Comparison of ENCODE assay signal across 9 cellular contexts in the genomic region with DNA sequence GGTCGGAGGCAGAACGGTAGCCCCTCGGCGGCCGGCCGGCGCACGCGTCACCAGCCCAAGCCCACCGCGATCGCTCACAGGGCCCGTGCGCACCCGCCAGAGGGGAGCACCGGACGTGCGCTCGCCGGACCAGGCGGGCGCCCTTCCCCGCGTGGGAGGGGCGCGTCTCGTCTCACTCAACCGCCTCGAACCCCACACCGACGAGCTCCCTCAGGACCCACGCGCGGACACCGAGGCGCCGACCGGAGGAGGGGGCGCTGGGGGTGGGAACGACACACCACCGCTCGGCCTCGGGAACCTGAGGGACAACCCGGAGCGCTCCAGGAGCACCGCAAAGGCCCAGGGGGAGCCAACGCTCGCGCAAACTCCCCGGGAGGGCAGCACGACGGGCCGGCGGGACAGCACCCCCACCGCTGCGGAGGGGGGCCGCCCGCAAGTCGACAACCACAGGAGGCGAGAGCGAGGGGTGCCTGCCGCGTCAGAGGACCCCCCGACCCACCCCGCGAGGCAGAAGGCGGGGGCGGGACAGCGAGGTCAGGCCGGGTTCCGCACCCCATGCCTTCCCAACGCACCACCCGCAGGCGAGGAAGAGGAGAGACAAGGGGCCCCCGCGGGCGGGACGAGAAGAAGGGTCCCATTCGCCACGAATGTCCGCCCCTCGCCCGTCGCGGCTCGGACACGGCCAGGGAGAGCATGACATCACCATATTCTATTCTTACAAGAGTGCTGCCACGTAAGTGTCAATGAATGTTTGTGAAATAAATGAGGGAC.
DNase-seq lines count a peak whose midpoint lies in the region; ATAC-seq, FAIRE-seq and TF ChIP-seq lines count a peak whose summit lies in the region.
"Had no signal": no experiment of that assay in that cellular context is flagged by ENCODE, and none has a peak within 500 bp of the region (broad histone marks: within the 10 kb centered on the region; RNA-seq: fewer than 3 reads in every experiment).

No MANE protein-coding gene starts in this region.

- DNase-seq in GM06990 (ENCODE audit: extremely low read depth, insufficient read length) (peak; percentile 22), retinal pigment epithelial cell (ENCODE audit: low read depth) (no peak), NCI-H345 (lab: John Stamatoyannopoulos, UW) (no peak), DMS79 treated with DMSO at 0.1 percent for 48 hours (lab: John Stamatoyannopoulos, UW) (no peak)
- DNase-seq in activated CD4-positive, alpha-beta T cell treated with anti-CD3 and anti-CD28 coated beads, Interleukin-2, amount 50 U/mL, for 48 hours, result peak; percentile 13 to 20
- no peak for DNase-seq in stimulated activated naive B cell treated with anti-CD40 and anti-IgM and Interleukin-4, amounts not matched to agents 10 μg/mL and 1 μg/mL and 100 μg/mL, for 72 hours
- DNase-seq: effector memory CD8-positive, alpha-beta T cell had no signal

- no peaks in the 10 kb centered on the region for H3K4me1 Mint-ChIP-seq in stimulated activated naive B cell treated with anti-CD40 and anti-IgM and Interleukin-4, amounts not matched to agents 10 μg/mL and 1 μg/mL and 100 μg/mL, for 72 hours

- H3K4me3 ChIP-seq in GM06990 (replicated peaks; ENCODE audit: low read depth, low read length), result no peak overlapping the region
- H3K4me3 ChIP-seq in retinal pigment epithelial cell (ENCODE audit: low read length), result peak overlapping the region; percentile 26

- H3K9me3 Mint-ChIP-seq in stimulated activated naive B cell treated with anti-CD40 and anti-IgM and Interleukin-4, amounts not matched to agents 10 μg/mL and 1 μg/mL and 100 μg/mL, for 72 hours, result peaks cover 0 to 1% of the 10 kb centered on the region in 2 donors

- H3K36me3 ChIP-seq in GM06990 (ENCODE audit: control insufficient read depth, insufficient read depth, low read length), result no peaks in the 10 kb centered on the region

- peak; percentile 99 for FAIRE-seq in endometrium (lab: Jason Lieb, UNC)

- peaks cover 0 to 3% of the 10 kb centered on the region in 2 donors for H3K36me3 Mint-ChIP-seq in stimulated activated naive B cell treated with anti-CD40 and anti-IgM and Interleukin-4, amounts not matched to agents 10 μg/mL and 1 μg/mL and 100 μg/mL, for 72 hours

- TF ChIP-seq CTCF in GM06990 (IDR thresholded peaks at IDR 0.05; ENCODE audit: insufficient read depth, low read length, poor library complexity, severe bottlenecking), result no peak
- no peak for TF ChIP-seq CTCF in retinal pigment epithelial cell (conservative IDR thresholded peaks at IDR 0.05; ENCODE audit: low read depth, low read length)

- no peak overlapping the region for H3K27ac Mint-ChIP-seq in stimulated activated naive B cell treated with anti-CD40 and anti-IgM and Interleukin-4, amounts not matched to agents 10 μg/mL and 1 μg/mL and 100 μg/mL, for 72 hours
- H3K27ac Mint-ChIP-seq: effector memory CD8-positive, alpha-beta T cell had no signal

- ATAC-seq in GM18519 (IDR thresholded peaks at IDR 0.05; ENCODE audit: low FRiP score, unreplicated experiment), result no peak
- no peak for ATAC-seq in stimulated activated naive B cell treated with anti-CD40 and anti-IgM and Interleukin-4, amounts not matched to agents 10 μg/mL and 1 μg/mL and 100 μg/mL, for 72 hours (replicated peaks)
- ATAC-seq: effector memory CD8-positive, alpha-beta T cell had no signal

- peaks cover 22 to 26% of the 10 kb centered on the region in 2 donors for H3K27me3 Mint-ChIP-seq in stimulated activated naive B cell treated with anti-CD40 and anti-IgM and Interleukin-4, amounts not matched to agents 10 μg/mL and 1 μg/mL and 100 μg/mL, for 72 hours

- no peak overlapping the region for H3K4me3 Mint-ChIP-seq in stimulated activated naive B cell treated with anti-CD40 and anti-IgM and Interleukin-4, amounts not matched to agents 10 μg/mL and 1 μg/mL and 100 μg/mL, for 72 hours
- H3K4me3 Mint-ChIP-seq: effector memory CD8-positive, alpha-beta T cell had no signal

- no peaks in the 10 kb centered on the region for H3K27me3 ChIP-seq in GM06990 (replicated peaks; ENCODE audit: control insufficient read depth, insufficient read depth, low read length)

Comparison
In these comparisons a context has a peak if more than half of its experiments do, and no peak if none do; other contexts are left out.
1. DNase-seq: peak in GM06990 (single experiment) and activated CD4-positive, alpha-beta T cell treated with anti-CD3 and anti-CD28 coated beads, Interleukin-2, amount 50 U/mL, for 48 hours (2 of 2); none in retinal pigment epithelial cell (single experiment), stimulated activated naive B cell treated with anti-CD40 and anti-IgM and Interleukin-4, amounts not matched to agents 10 μg/mL and 1 μg/mL and 100 μg/mL, for 72 hours (single experiment), NCI-H345 (single experiment) and DMS79 treated with DMSO at 0.1 percent for 48 hours (single experiment).